23 cellular contexts compared by ENCODE assay signal in the genomic region with DNA sequence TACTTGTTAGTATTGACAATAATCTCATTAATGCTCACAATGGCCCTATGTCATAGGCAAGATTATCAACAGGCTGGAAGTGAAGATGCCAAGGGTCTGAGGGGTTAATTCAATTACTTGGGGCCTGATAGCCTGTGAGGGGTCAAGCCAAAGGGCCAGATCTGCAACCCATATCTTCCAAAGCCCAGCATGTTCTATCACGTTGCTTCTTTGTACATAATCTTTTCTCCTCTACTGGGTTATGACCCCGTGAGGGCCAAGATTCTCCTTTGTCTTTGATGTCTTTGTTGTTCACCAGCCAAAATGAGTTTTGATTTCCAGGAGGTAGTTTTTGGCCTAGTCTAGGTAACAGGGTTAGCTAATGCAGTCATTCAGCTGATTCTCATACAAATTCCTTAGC.
DNase-seq lines count a peak whose midpoint lies in the region; ATAC-seq, FAIRE-seq and TF ChIP-seq lines count a peak whose summit lies in the region.
"Had no signal": no experiment of that assay in that cellular context is flagged by ENCODE, and none has a peak within 500 bp of the region (broad histone marks: within the 10 kb centered on the region; RNA-seq: fewer than 3 reads in every experiment).

No MANE protein-coding gene starts in this region.

- DNase-seq in A549 (ENCODE audit: low read depth in 1 of 2, low spot score in 1 of 2) (no peak), ecto neural progenitor cell (ENCODE audit: low spot score) (peak; percentile 56), islet precursor cell (peak; percentile 4), psoas muscle (no peak)
- no peak for DNase-seq in activated effector memory CD4-positive, alpha-beta T cell treated with anti-CD3 and anti-CD28 coated beads, Interleukin-2, amount 50 U/mL, for 16 hours
- no peak for DNase-seq in activated naive CD8-positive, alpha-beta T cell treated with anti-CD3 and anti-CD28 coated beads for 36 hours
- DNase-seq: ACHN; AML-193; BE2C; CD4-positive, alpha-beta T cell; CD8-positive, alpha-beta memory T cell; DMS 273 treated with DMSO at 0.1 percent for 48 hours; DMS79; EL; GDM1; H7; HCEC 1CT had no signal

- no peaks in the 10 kb centered on the region for H3K36me3 ChIP-seq in psoas muscle (ENCODE audit: insufficient read depth in 1 of 2, low read depth in 1 of 2)
- H3K36me3 ChIP-seq: BE2C; BLaER1 treated with 17β-estradiol and CSF1 and Interleukin-3, amounts not matched to agents 10 nM and 100 nM had no signal

- 0 out of 3 replicates have a peak, but pooled peaks cover 3% of the 10 kb centered on the region for H3K4me1 ChIP-seq in A549
- H3K4me1 ChIP-seq in psoas muscle, result no peaks in the 10 kb centered on the region

- no peak overlapping the region for H3K4me3 ChIP-seq in A549
- H3K4me3 ChIP-seq in psoas muscle, result no peak overlapping the region
- H3K4me3 ChIP-seq: BLaER1 treated with 17β-estradiol and CSF1 and Interleukin-3, amounts not matched to agents 10 nM and 100 nM; GM12878 had no signal

- H3K9me3 ChIP-seq in A549, result no peaks in the 10 kb centered on the region
- H3K9me3 ChIP-seq in psoas muscle, result no peaks in the 10 kb centered on the region
- H3K9me3 ChIP-seq: BE2C; BLaER1 treated with 17β-estradiol and CSF1 and Interleukin-3, amounts not matched to agents 10 nM and 100 nM had no signal

- H3K27ac ChIP-seq in A549 (no peak overlapping the region), psoas muscle (no peak overlapping the region)
- H3K27ac ChIP-seq: BLaER1 treated with 17β-estradiol and CSF1 and Interleukin-3, amounts not matched to agents 10 nM and 100 nM had no signal

- TF ChIP-seq CTCF in A549 (IDR thresholded peaks at IDR 0.05) (no peak), psoas muscle (IDR thresholded peaks at IDR 0.05) (no peak)

- ATAC-seq in A549 (no peak), psoas muscle (no peak)
- ATAC-seq: GM12878 had no signal

- no peak overlapping the region for H3K4me3 Mint-ChIP-seq in activated naive CD8-positive, alpha-beta T cell treated with anti-CD3 and anti-CD28 coated beads for 36 hours
- H3K4me3 Mint-ChIP-seq: CD14-positive monocyte; CD4-positive, alpha-beta T cell; CD8-positive, alpha-beta memory T cell had no signal

- WGBS in A549 (ENCODE audit: missing lambda C conversion rate), result 38% methylated on average over 2 of the region's 2 CpGs
- 75 to 81% (median 77%) methylated on average over 2 of the region's 2 CpGs for WGBS in psoas muscle, 3 donors

- no peak overlapping the region for H3K4me2 ChIP-seq in A549
- H3K4me2 ChIP-seq: BLaER1 treated with 17β-estradiol and CSF1 and Interleukin-3, amounts not matched to agents 10 nM and 100 nM had no signal

- no peaks in the 10 kb centered on the region for H3K27me3 ChIP-seq in psoas muscle (ENCODE audit: insufficient read depth in 3 of 3, low read length in 2 of 3)
- H3K27me3 ChIP-seq: BE2C; BLaER1 treated with 17β-estradiol and CSF1 and Interleukin-3, amounts not matched to agents 10 nM and 100 nM had no signal

- no peak for TF ChIP-seq EP300 in A549 (IDR thresholded peaks at IDR 0.05)

- intact Hi-C loops in psoas muscle (cut with DNase I), result no loop called here

- no peaks in the 10 kb centered on the region for H3K9me3 Mint-ChIP-seq in activated naive CD8-positive, alpha-beta T cell treated with anti-CD3 and anti-CD28 coated beads for 36 hours
- H3K9me3 Mint-ChIP-seq: CD4-positive, alpha-beta T cell; CD8-positive, alpha-beta memory T cell had no signal

- CTCF ChIA-PET in A549 (lab: Yijun Ruan, JAX), result interaction anchor here (1.5 to 1.9 kb wide), 3 partner anchors 8 to 72 kb away, joined by 3 to 7 read pairs (median 5); no protein-coding TSS in a partner anchor

- no peaks in the 10 kb centered on the region for H3K36me3 Mint-ChIP-seq in activated naive CD8-positive, alpha-beta T cell treated with anti-CD3 and anti-CD28 coated beads for 36 hours
- H3K36me3 Mint-ChIP-seq: CD14-positive monocyte; CD8-positive, alpha-beta memory T cell had no signal

- no peak for TF ChIP-seq POLR2A in A549 (IDR thresholded peaks at IDR 0.05; ENCODE audit: low read length)

- peak; percentile 59 for FAIRE-seq in A549 (lab: Jason Lieb, UNC)
- FAIRE-seq: A204.1, D721Med, GM12878, H1 had no signal

- no peak overlapping the region for H3K27ac Mint-ChIP-seq in activated naive CD8-positive, alpha-beta T cell treated with anti-CD3 and anti-CD28 coated beads for 36 hours
- H3K27ac Mint-ChIP-seq: CD14-positive monocyte; CD4-positive, alpha-beta T cell; CD8-positive, alpha-beta memory T cell had no signal

- no peak for TF ChIP-seq RAD21 in A549 (conservative IDR thresholded peaks at IDR 0.05 in 1 of 2, IDR thresholded peaks at IDR 0.05 in 1 of 2)

- POLR2A ChIA-PET in A549 (lab: Yijun Ruan, JAX), result no interaction called here

- H3K27me3 Mint-ChIP-seq in activated naive CD8-positive, alpha-beta T cell treated with anti-CD3 and anti-CD28 coated beads for 36 hours, result no peaks in the 10 kb centered on the region
- H3K27me3 Mint-ChIP-seq: CD4-positive, alpha-beta T cell had no signal

- H3K4me1 Mint-ChIP-seq in activated naive CD8-positive, alpha-beta T cell treated with anti-CD3 and anti-CD28 coated beads for 36 hours, result no peaks in the 10 kb centered on the region
- H3K4me1 Mint-ChIP-seq: CD14-positive monocyte; CD8-positive, alpha-beta memory T cell had no signal

TF ChIP-seq in A549, 52 proteins besides CTCF, POLR2A, EP300 and RAD21:
- no peak for TF ChIP-seq HOXB5 (CRISPR knock-in tag; IDR thresholded peaks at IDR 0.05)
- no peak for TF ChIP-seq EHMT2 (IDR thresholded peaks at IDR 0.05; ENCODE audit: low read depth)
- TF ChIP-seq EHF (CRISPR knock-in tag; IDR thresholded peaks at IDR 0.05), result no peak

Comparison
In these comparisons a context has a peak if more than half of its experiments do, and no peak if none do; other contexts are left out.
1. DNase-seq: peak in ecto neural progenitor cell (single experiment) and islet precursor cell (single experiment); none in A549 (0 of 2), activated effector memory CD4-positive, alpha-beta T cell treated with anti-CD3 and anti-CD28 coated beads, Interleukin-2, amount 50 U/mL, for 16 hours (single experiment), psoas muscle (0 of 2) and activated naive CD8-positive, alpha-beta T cell treated with anti-CD3 and anti-CD28 coated beads for 36 hours (single experiment).